1 cellular context compared by ENCODE assay signal in genomic region chr20:57411406-57412283, GRCh38.
TF ChIP-seq lines count a peak whose summit lies in the region.

No MANE protein-coding gene starts in this region.

TF ChIP-seq in GM12878, 131 proteins besides CTCF, POLR2A, EP300 and RAD21:
- TF ChIP-seq HDGF (IDR thresholded peaks at IDR 0.05), result no peak
- no peak for TF ChIP-seq NKRF (conservative IDR thresholded peaks at IDR 0.05)
- TF ChIP-seq CHD4 (IDR thresholded peaks at IDR 0.05), result no peak
- TF ChIP-seq SMC3 (IDR thresholded peaks at IDR 0.05; ENCODE audit: borderline replicate concordance, low read length), result no peak
- no peak for TF ChIP-seq NFXL1 (IDR thresholded peaks at IDR 0.05; ENCODE audit: borderline replicate concordance)
- no peak for TF ChIP-seq STAT1 (conservative IDR thresholded peaks at IDR 0.05)
- TF ChIP-seq NFYA (IDR thresholded peaks at IDR 0.05; ENCODE audit: borderline replicate concordance, low read depth, low read length), result no peak
- TF ChIP-seq STAT3 (IDR thresholded peaks at IDR 0.05; ENCODE audit: low read depth, low read length), result no peak
- TF ChIP-seq EZH2 (IDR thresholded peaks at IDR 0.05; ENCODE audit: borderline replicate concordance, control insufficient read depth, low read depth, low read length), result no peak
- TF ChIP-seq IRF5 (IDR thresholded peaks at IDR 0.05; ENCODE audit: borderline replicate concordance), result no peak
